8 cellular contexts compared by ENCODE assay signal in genomic region chr17:46361755-46362154, GRCh38. TPM values are rescaled to one million over a fixed set of nuclear protein-coding genes. Genes with fewer than 3 reads are reported as not detected.
DNase-seq lines count a peak whose midpoint lies in the region; ATAC-seq and TF ChIP-seq lines count a peak whose summit lies in the region.
"Not testable (repeated sequence)": the region's sequence is repeated elsewhere in the genome, so short reads cannot be mapped to it uniquely, and the experiment has no call there.

Gene ARL17B (minus strand): TSS chr17:46361766. CDS start chr17:46358397, 3,369 bp downstream.

- not testable (repeated sequence) for H3K4me1 ChIP-seq in breast epithelium, right lobe of liver, upper lobe of right lung

- H3K27ac ChIP-seq in breast epithelium, right lobe of liver, upper lobe of right lung: not testable (repeated sequence)

- H3K27me3 Mint-ChIP-seq in activated CD8-positive, alpha-beta T cell treated with anti-CD3 and anti-CD28 coated beads, Interleukin-2, amount 10 ng/mL, durations not matched to agents 7 days and 5 days (ENCODE audit: low read depth) = not testable (repeated sequence)

- peak within 1 kb of the TSS; percentile 31 for H3K4me3 Mint-ChIP-seq in activated CD8-positive, alpha-beta T cell treated with anti-CD3 and anti-CD28 coated beads, Interleukin-2, amount 10 ng/mL, durations not matched to agents 7 days and 5 days

- H3K36me3 Mint-ChIP-seq in activated CD8-positive, alpha-beta T cell treated with anti-CD3 and anti-CD28 coated beads, Interleukin-2, amount 10 ng/mL, durations not matched to agents 7 days and 5 days (ENCODE audit: low read depth) = not testable (repeated sequence)

- not testable (repeated sequence) for H3K4me1 Mint-ChIP-seq in activated CD8-positive, alpha-beta T cell treated with anti-CD3 and anti-CD28 coated beads, Interleukin-2, amount 10 ng/mL, durations not matched to agents 7 days and 5 days (ENCODE audit: low read depth)

- ATAC-seq in GM18873 (IDR thresholded peaks at IDR 0.05; ENCODE audit: low FRiP score, unreplicated experiment) = peak; percentile 83
- ATAC-seq in HG02642 (IDR thresholded peaks at IDR 0.05; ENCODE audit: poor library complexity, unreplicated experiment) = peak; percentile 91
- peak; percentile 98 for ATAC-seq in activated CD8-positive, alpha-beta T cell treated with anti-CD3 and anti-CD28 coated beads, Interleukin-2, amount 10 ng/mL, durations not matched to agents 7 days and 5 days
- ATAC-seq in right lobe of liver = peak; percentile 96 to 100 (median 99)
- peak; percentile 98 for ATAC-seq in upper lobe of right lung

- POLR2A ChIA-PET in activated CD8-positive, alpha-beta T cell treated with anti-CD3 and anti-CD28 coated beads, Interleukin-2, amount 10 ng/mL, durations not matched to agents 7 days and 5 days (lab: Charles Lee) = not testable (repeated sequence)

- not testable (repeated sequence) for DNase-seq in LNCaP clone FGC (ENCODE audit: low read depth)
- peak; percentile 96 for DNase-seq in activated CD8-positive, alpha-beta T cell treated with anti-CD3 and anti-CD28 coated beads, Interleukin-2, amount 10 ng/mL, durations not matched to agents 7 days and 5 days
- peak; percentile 87 to 95 for DNase-seq in breast epithelium (ENCODE audit: low spot score in 2 of 2)
- peak; percentile 61 to 97 (median 77) for DNase-seq in right lobe of liver
- peak; percentile 70 to 72 for DNase-seq in stimulated activated CD4-positive, alpha-beta T cell treated with anti-CD3 and anti-CD28 coated beads, Interleukin-1b, Interleukin-23, amount 100 ng/mL, for 1 hour (ENCODE audit: low read depth in 2 of 2)
- DNase-seq in upper lobe of right lung = peak; percentile 93

- H3K4me3 ChIP-seq in LNCaP clone FGC (ENCODE audit: low read depth, low read length) (peak within 1 kb of the TSS; percentile 31; the same call in 1 of the 2 replicates), breast epithelium (peak within 1 kb of the TSS in 2 of 3 donors; percentile 28 to 53), upper lobe of right lung (peak within 1 kb of the TSS; percentile 40)
- H3K4me3 ChIP-seq in right lobe of liver = not testable (repeated sequence)

- CTCF ChIA-PET in activated CD8-positive, alpha-beta T cell treated with anti-CD3 and anti-CD28 coated beads, Interleukin-2, amount 10 ng/mL, durations not matched to agents 7 days and 5 days (lab: Charles Lee) = not testable (repeated sequence)

- intact Hi-C loops in breast epithelium (cut with DNase I; ENCODE audit: low total_unique reads); right lobe of liver (cut with DNase I); upper lobe of right lung (cut with DNase I): not testable (repeated sequence)

- not testable (repeated sequence) for TF ChIP-seq CTCF in LNCaP clone FGC (IDR thresholded peaks at IDR 0.05; ENCODE audit: control insufficient read depth, extremely low read depth, insufficient read depth); breast epithelium (IDR thresholded peaks at IDR 0.05); right lobe of liver (IDR thresholded peaks at IDR 0.05); upper lobe of right lung (IDR thresholded peaks at IDR 0.05)

- not testable (repeated sequence) for H3K27ac Mint-ChIP-seq in activated CD8-positive, alpha-beta T cell treated with anti-CD3 and anti-CD28 coated beads, Interleukin-2, amount 10 ng/mL, durations not matched to agents 7 days and 5 days

- H3K9me3 Mint-ChIP-seq in activated CD8-positive, alpha-beta T cell treated with anti-CD3 and anti-CD28 coated beads, Interleukin-2, amount 10 ng/mL, durations not matched to agents 7 days and 5 days (ENCODE audit: insufficient read depth) = not testable (repeated sequence)

- not testable (repeated sequence) for H3K27me3 ChIP-seq in breast epithelium, right lobe of liver, upper lobe of right lung

- WGBS in right lobe of liver (ENCODE audit: insufficient coverage, low coverage, low lambda C conversion rate, missing lambda C conversion rate) = 0% methylated on average over 2 of the region's 22 CpGs

- not testable (repeated sequence) for H3K9me3 ChIP-seq in breast epithelium, right lobe of liver, upper lobe of right lung

- TF ChIP-seq POLR2A in breast epithelium (IDR thresholded peaks at IDR 0.05); right lobe of liver (IDR thresholded peaks at IDR 0.05): not testable (repeated sequence)

- H3K36me3 ChIP-seq in breast epithelium, right lobe of liver, upper lobe of right lung: not testable (repeated sequence)

RNA-seq across cellular contexts. Expression of gene ARL17B, which starts in this region (rescaled TPM):
- total RNA-seq in activated CD8-positive, alpha-beta T cell treated with anti-CD3 and anti-CD28 coated beads, Interleukin-2, amount 10 ng/mL, durations not matched to agents 7 days and 5 days = 10 to 100 TPM; 39.5 to 46.8 TPM
- total RNA-seq in breast epithelium = 10 to 100 TPM in 1 of 3 donors, 1 to 10 TPM in 2; 8.2 to 11.8 (median 9.8) TPM
- total RNA-seq in right lobe of liver = 10 to 100 TPM in 4 of 6 experiments, 1 to 10 TPM in 2; 3.5 to 13.5 (median 12.3) TPM
- 31.0 TPM for total RNA-seq in upper lobe of right lung
